1 cellular context compared by ENCODE assay signal in the genomic region with DNA sequence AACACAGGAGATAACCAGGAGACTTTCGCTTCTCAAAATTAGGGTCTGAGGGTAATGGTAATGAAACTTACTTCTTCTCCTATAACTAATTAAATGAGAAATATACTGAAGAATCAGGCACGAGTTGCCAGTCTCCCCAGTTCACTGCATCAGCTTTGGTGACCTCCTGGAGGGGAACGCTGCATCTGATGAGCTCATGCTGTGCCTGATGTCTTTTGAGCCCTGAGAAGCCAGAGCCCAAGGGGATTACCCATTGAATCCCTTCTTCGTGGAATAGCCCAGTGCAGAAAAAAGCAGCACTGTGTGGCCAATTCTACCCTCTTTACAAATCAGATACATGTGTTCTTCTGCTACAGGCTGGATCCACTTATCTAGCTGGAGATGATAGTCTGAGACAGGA.
TF ChIP-seq lines count a peak whose summit lies in the region.

No MANE protein-coding gene starts in this region.

TF ChIP-seq in HepG2, 621 proteins besides CTCF, POLR2A, EP300 and RAD21 (continued from another document):
- TF ChIP-seq, protein P1, sequence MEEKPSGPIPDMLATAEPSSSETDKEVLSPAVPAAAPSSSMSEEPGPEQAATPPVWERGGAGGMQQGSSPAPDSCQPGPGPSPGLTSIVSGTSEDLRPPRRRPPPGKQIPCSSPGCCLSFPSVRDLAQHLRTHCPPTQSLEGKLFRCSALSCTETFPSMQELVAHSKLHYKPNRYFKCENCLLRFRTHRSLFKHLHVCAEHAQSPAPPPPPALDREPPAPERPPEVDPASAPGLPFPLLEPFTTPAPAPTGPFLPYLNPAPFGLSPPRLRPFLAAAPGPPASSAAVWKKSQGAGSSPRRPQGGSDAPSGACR (CRISPR knock-in tag; IDR thresholded peaks at IDR 0.05): no peak
